In genomic region chr5:37858250-37858649, GRCh38 we compare ENCODE assay signal across 23 cellular contexts. TPM values are rescaled to one million over a fixed set of nuclear protein-coding genes. Genes with fewer than 3 reads are reported as not detected.
"Had no signal": no experiment of that assay in that cellular context is flagged by ENCODE, and none has a peak within 500 bp of the region (broad histone marks: within the 10 kb centered on the region; RNA-seq: fewer than 3 reads in every experiment).

No MANE protein-coding gene starts in this region.

- H3K9me3 ChIP-seq: MG63 had no signal

- H3K27me3 ChIP-seq: MG63 had no signal

- ATAC-seq: HepG2, Panc1, PC-3 had no signal

- DNase-seq: IMR-90, Karpas-422, KG1, MG63, NCI-H1092, NCI-H1105 treated with DMSO at 0.1 percent for 48 hours, NCI-H1417 treated with DMSO at 0.1 percent for 48 hours, NCI-H146, NCI-H1694 treated with DMSO at 0.1 percent for 48 hours, NCI-H1930, NCI-H2081, NCI-H2107, NCI-H2227 treated with DMSO at 0.1 percent for 48 hours, NCI-H524, NCI-H526 treated with DMSO at 0.1 percent for 48 hours, NCI-H774, PC-3, SHP77 had no signal

- H3K27ac ChIP-seq: RWPE1 had no signal

- H3K36me3 ChIP-seq: MG63 had no signal

- H3K4me3 ChIP-seq: MG63 had no signal

RNA-seq across cellular contexts. Expression of gene GDNF, which starts 18.4 kb away (rescaled TPM):
- total RNA-seq: NCI-H460; PC-3; T-helper 1 cell treated with Interleukin-12 subunit alpha and Interleukin-12 subunit beta and Interleukin-4 antibody, amounts not matched to agents 30 ng/mL and 1 ng/mL, for 36 hours had no signal
